ENCODE assay signal across 1 cellular context in genomic region chr12:53468286-53468685, GRCh38.
TF ChIP-seq lines count a peak whose summit lies in the region.

No MANE protein-coding gene starts in this region.

TF ChIP-seq in PFSK-1, 5 proteins besides CTCF, POLR2A, EP300 and RAD21 (continued from another document):
- no peak for TF ChIP-seq REST (IDR thresholded peaks at IDR 0.05; ENCODE audit: insufficient read depth in 1 of 2, low read depth in 2 of 2, low read length in 2 of 2)
